ENCODE assay signal across 1 cellular context in genomic region chrX:40484408-40485091, GRCh38.
TF ChIP-seq lines count a peak whose summit lies in the region.

No MANE protein-coding gene starts in this region.

TF ChIP-seq in GM23338, 12 proteins besides CTCF, POLR2A, EP300 and RAD21:
- TF ChIP-seq REST (IDR thresholded peaks at IDR 0.05; ENCODE audit: unreplicated experiment): no peak
- no peak for TF ChIP-seq STAT1 (IDR thresholded peaks at IDR 0.05; ENCODE audit: unreplicated experiment)
- TF ChIP-seq NANOG (IDR thresholded peaks at IDR 0.05; ENCODE audit: borderline replicate concordance): no peak
- no peak for TF ChIP-seq CREB1 (CRISPR knock-in tag; IDR thresholded peaks at IDR 0.05; ENCODE audit: low read depth)
- TF ChIP-seq ZNF331 (CRISPR knock-in tag; IDR thresholded peaks at IDR 0.05; ENCODE audit: low read depth): no peak
- TF ChIP-seq JUNB (IDR thresholded peaks at IDR 0.05; ENCODE audit: unreplicated experiment): no peak
- no peak for TF ChIP-seq EZH2 (IDR thresholded peaks at IDR 0.05; ENCODE audit: low read depth, unreplicated experiment)
- TF ChIP-seq POLR2AphosphoS5 (IDR thresholded peaks at IDR 0.05; ENCODE audit: low read depth): no peak
- no peak for TF ChIP-seq EZH2phosphoT487 (IDR thresholded peaks at IDR 0.05; ENCODE audit: unreplicated experiment)
- no peak for TF ChIP-seq ZNF462 (CRISPR knock-in tag; IDR thresholded peaks at IDR 0.05)
- no peak for TF ChIP-seq ZNF114 (CRISPR knock-in tag; IDR thresholded peaks at IDR 0.05)
TF ChIP-seq in GM23338: peak in this region for 0.
